In the genomic region with DNA sequence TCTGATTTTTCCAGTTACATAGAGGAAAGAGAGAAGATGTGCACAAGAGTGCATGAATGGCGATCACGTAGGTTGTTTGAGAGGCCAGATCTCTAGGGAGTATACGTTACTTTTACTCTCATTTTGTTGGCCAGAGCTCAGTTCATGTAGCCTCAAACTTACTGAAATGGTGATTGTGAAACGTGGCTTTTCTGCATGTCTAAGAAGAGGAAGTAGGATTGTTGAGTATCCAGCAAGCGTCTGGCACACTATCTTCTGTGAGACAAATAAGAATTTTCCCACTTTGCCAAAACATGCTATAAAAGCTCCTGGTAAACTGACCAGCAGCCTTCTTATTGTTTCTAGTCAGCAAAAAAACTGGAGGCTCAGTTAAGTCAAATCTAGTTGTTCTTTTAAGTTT, we compare ENCODE assay signal across 28 cellular contexts.
"Had no signal": no experiment of that assay in that cellular context is flagged by ENCODE, and none has a peak within 500 bp of the region (broad histone marks: within the 10 kb centered on the region; RNA-seq: fewer than 3 reads in every experiment).

No MANE protein-coding gene starts in this region.

- DNase-seq: activated B cell treated with CpG ODN at 0.5 μM for 24 hours; activated CD4-positive, alpha-beta T cell treated with anti-CD3 and anti-CD28 coated beads for 36 hours; activated CD4-positive, alpha-beta T cell treated with anti-CD3 and anti-CD28 coated beads, Interleukin-2, amount 50 U/mL, for 4 hours; activated CD8-positive, alpha-beta memory T cell treated with anti-CD3 and anti-CD28 coated beads, Interleukin-2, amount 50 U/mL, for 48 hours; activated naive CD4-positive, alpha-beta T cell; activated T-cell treated with anti-CD3 and anti-CD28 coated beads, Interleukin-2, amount 50 U/mL, for 4 hours; adrenal gland; brain microvascular endothelial cell; caudate nucleus; dermis blood vessel endothelial cell; effector CD8-positive, alpha-beta T cell; erythroblast; foreskin melanocyte; glutamatergic neuron; kidney glomerular epithelial cell; left ventricle myocardium inferior; midbrain; natural killer cell; ovary; psoas muscle; spleen; stimulated activated CD4-positive, alpha-beta T cell treated with anti-CD3 and anti-CD28 coated beads, Interleukin-4, amount 100 ng/mL, for 1 hour; stimulated activated naive CD4-positive, alpha-beta T cell; testis had no signal

- ATAC-seq: activated CD4-positive, alpha-beta T cell treated with anti-CD3 and anti-CD28 coated beads for 36 hours; activated T-cell treated with anti-CD3 and anti-CD28 coated beads, Interleukin-2, amount 50 U/mL, for 4 hours; natural killer cell; psoas muscle had no signal

- H3K27ac ChIP-seq: adrenal gland, ascending aorta, brain microvascular endothelial cell, hepatocyte, left ventricle myocardium inferior, ovary, psoas muscle, right atrium auricular region, spleen, testis, vagina had no signal
